Comparison of ENCODE assay signal across 8 cellular contexts in genomic region chr5:14946813-14947640, GRCh38.
DNase-seq lines count a peak whose midpoint lies in the region; ATAC-seq and TF ChIP-seq lines count a peak whose summit lies in the region.

No MANE protein-coding gene starts in this region.

- peak; percentile 55 for DNase-seq in DMS53 treated with DMSO at 0.1 percent for 48 hours (lab: John Stamatoyannopoulos, UW; ENCODE audit: unreplicated experiment)
- DNase-seq in HS-27A (ENCODE audit: low read depth): peak; percentile 23
- peak; percentile 23 for DNase-seq in SK-N-SH
- no peak for DNase-seq in endodermal cell
- no peak for DNase-seq in NCI-H2107 treated with DMSO at 0.1 percent for 48 hours (lab: John Stamatoyannopoulos, UW; ENCODE audit: unreplicated experiment)

- H3K9me2 ChIP-seq in SK-N-SH: no peaks in the 10 kb centered on the region

- H3K9me3 Mint-ChIP-seq in endodermal cell: no peaks in the 10 kb centered on the region

- H3K27me3 ChIP-seq in SK-N-SH (ENCODE audit: insufficient read depth) (no peaks in the 10 kb centered on the region), endodermal cell (ENCODE audit: control insufficient read depth, insufficient read depth, low read length, poor library complexity, severe bottlenecking) (no peaks in the 10 kb centered on the region), parathyroid adenoma (ENCODE audit: control insufficient read depth, insufficient read depth, low read length) (no peaks in the 10 kb centered on the region)

- ATAC-seq in GM19324 (IDR thresholded peaks at IDR 0.05; ENCODE audit: low FRiP score, unreplicated experiment) (peak; percentile 75), HG02973 (IDR thresholded peaks at IDR 0.05; ENCODE audit: unreplicated experiment) (no peak)

- H3K4me3 ChIP-seq in SK-N-SH (ENCODE audit: low read depth in 2 of 2, low read length in 1 of 2) (no peak overlapping the region), endodermal cell (ENCODE audit: low read length) (no peak overlapping the region), parathyroid adenoma (ENCODE audit: low read depth, low read length) (no peak overlapping the region)

- no peaks in the 10 kb centered on the region; a peak in 1 of 4 replicates for H3K4me1 ChIP-seq in SK-N-SH (ENCODE audit: control insufficient read depth in 1 of 2, insufficient read depth in 2 of 2, low read depth in 1 of 2, low read length in 1 of 2)
- peaks cover 4% of the 10 kb centered on the region for H3K4me1 ChIP-seq in endodermal cell (ENCODE audit: control insufficient read depth, insufficient read depth, low read length)
- peaks cover 13% of the 10 kb centered on the region for H3K4me1 ChIP-seq in parathyroid adenoma

- peak; percentile 50 for TF ChIP-seq RAD21 in SK-N-SH (IDR thresholded peaks at IDR 0.05; ENCODE audit: low read length)

- no peak overlapping the region for H3K27ac Mint-ChIP-seq in endodermal cell

- H3K9ac ChIP-seq in SK-N-SH: no peak overlapping the region
- no peak overlapping the region for H3K9ac ChIP-seq in endodermal cell (ENCODE audit: extremely low read depth, low read length, poor library complexity, severe bottlenecking)
- no peak overlapping the region for H3K9ac ChIP-seq in parathyroid adenoma

- no peak overlapping the region for H3K4me3 Mint-ChIP-seq in endodermal cell

- no peaks in the 10 kb centered on the region for H3K79me2 ChIP-seq in SK-N-SH (ENCODE audit: insufficient read depth)
- H3K79me2 ChIP-seq in parathyroid adenoma: no peaks in the 10 kb centered on the region

- H2AFZ ChIP-seq in SK-N-SH (ENCODE audit: low read depth) (no peak overlapping the region), parathyroid adenoma (peak overlapping the region; percentile 62)

- H3K4me1 Mint-ChIP-seq in endodermal cell: peaks cover 5% of the 10 kb centered on the region

- no peaks in the 10 kb centered on the region for H3K9me3 ChIP-seq in SK-N-SH
- no peaks in the 10 kb centered on the region for H3K9me3 ChIP-seq in endodermal cell (ENCODE audit: control insufficient read depth, low read length)
- no peaks in the 10 kb centered on the region for H3K9me3 ChIP-seq in parathyroid adenoma (ENCODE audit: control insufficient read depth, low read length)

- CTCF ChIA-PET in SK-N-SH (lab: Yijun Ruan, JAX): interaction anchor here (0.7 to 1.2 kb wide), 4 partner anchors 14 to 227 kb away, joined by 3 to 5 read pairs (median 3); no protein-coding TSS in a partner anchor

- H3F3A ChIP-seq in SK-N-SH (replicated peaks; ENCODE audit: insufficient read depth): peaks cover 3% of the 10 kb centered on the region

- H3K36me3 Mint-ChIP-seq in endodermal cell (ENCODE audit: low read depth): no peaks in the 10 kb centered on the region

- WGBS in SK-N-SH (ENCODE audit: low lambda C conversion rate): 52% methylated on average over 4 of the region's 4 CpGs
- 69 to 70% methylated on average over 4 of the region's 4 CpGs for WGBS in endodermal cell (ENCODE audit: insufficient coverage in 1 of 2, insufficient read length in 1 of 2), 2 experiments

- no peaks in the 10 kb centered on the region for H3K36me3 ChIP-seq in SK-N-SH (replicated peaks in 1 of 2; ENCODE audit: control insufficient read depth in 1 of 2, insufficient read depth in 2 of 2, low read length in 1 of 2)
- no peaks in the 10 kb centered on the region for H3K36me3 ChIP-seq in endodermal cell (ENCODE audit: control insufficient read depth, insufficient read depth, low read length)
- H3K36me3 ChIP-seq in parathyroid adenoma (ENCODE audit: control insufficient read depth, insufficient read depth, low read length): no peaks in the 10 kb centered on the region

- TF ChIP-seq CTCF in SK-N-SH (IDR thresholded peaks at IDR 0.05): peak; percentile 53
- TF ChIP-seq CTCF in endodermal cell (conservative IDR thresholded peaks at IDR 0.05): peak; percentile 72
- peak; percentile 65 for TF ChIP-seq CTCF in parathyroid adenoma (IDR thresholded peaks at IDR 0.05)

- H3K27me3 Mint-ChIP-seq in endodermal cell (ENCODE audit: insufficient read depth): no peaks in the 10 kb centered on the region

- H4K20me1 ChIP-seq in SK-N-SH (ENCODE audit: insufficient read depth): no peaks in the 10 kb centered on the region

- POLR2A ChIA-PET in SK-N-SH (lab: Yijun Ruan, JAX): no interaction called here

- H3K27ac ChIP-seq in SK-N-SH (ENCODE audit: low read depth in 2 of 2, low read length in 1 of 2) (no peak overlapping the region), endodermal cell (ENCODE audit: low read depth, low read length) (no peak overlapping the region), parathyroid adenoma (no peak overlapping the region)

- TF ChIP-seq EP300 in SK-N-SH (IDR thresholded peaks at IDR 0.05; ENCODE audit: borderline replicate concordance in 1 of 2, low read depth in 1 of 2, low read length in 1 of 2): no peak

- H3K4me2 ChIP-seq in SK-N-SH (no peak overlapping the region), parathyroid adenoma (ENCODE audit: low read length) (no peak overlapping the region)

TF ChIP-seq in SK-N-SH, 30 proteins besides CTCF, POLR2A, EP300 and RAD21:
- no peak for TF ChIP-seq ELF1 (IDR thresholded peaks at IDR 0.05)
- no peak for TF ChIP-seq POLR2AphosphoS5 (IDR thresholded peaks at IDR 0.05; ENCODE audit: low read depth, low read length)
- no peak for TF ChIP-seq MXI1 (IDR thresholded peaks at IDR 0.05; ENCODE audit: low read depth, low read length)
- peak; percentile 29; the same call in 1 of the 2 replicates for TF ChIP-seq SMC3 (IDR thresholded peaks at IDR 0.05; ENCODE audit: low read depth, low read length)
TF ChIP-seq in SK-N-SH: peak in this region for 1.

Comparison
In these comparisons a context has a peak if more than half of its experiments do, and no peak if none do; other contexts are left out.
1. DNase-seq: peak in DMS53 treated with DMSO at 0.1 percent for 48 hours (single experiment), HS-27A (single experiment) and SK-N-SH (single experiment); none in endodermal cell (single experiment) and NCI-H2107 treated with DMSO at 0.1 percent for 48 hours (single experiment).
2. Peak in every context shown above with its lines, with median percentiles within 50 percentile points of each other: CTCF ChIP-seq.